Comparison of ENCODE assay signal across 22 cellular contexts in genomic region chr20:60100780-60101179, GRCh38.
DNase-seq lines count a peak whose midpoint lies in the region; ATAC-seq and TF ChIP-seq lines count a peak whose summit lies in the region.
"Had no signal": no experiment of that assay in that cellular context is flagged by ENCODE, and none has a peak within 500 bp of the region (broad histone marks: within the 10 kb centered on the region; RNA-seq: fewer than 3 reads in every experiment).

No MANE protein-coding gene starts in this region.

- no peaks in the 10 kb centered on the region for H3K36me3 ChIP-seq in upper lobe of left lung
- no peaks in the 10 kb centered on the region for H3K36me3 ChIP-seq in mesendoderm (ENCODE audit: control insufficient read depth, insufficient read depth, low read length)
- H3K36me3 ChIP-seq in mammary epithelial cell (ENCODE audit: insufficient read depth, low read length), result no peaks in the 10 kb centered on the region
- H3K36me3 ChIP-seq: right lobe of liver, vagina had no signal

- no peak overlapping the region for H4K5ac ChIP-seq in mesendoderm (ENCODE audit: low read length)

- ATAC-seq in activated CD8-positive, alpha-beta memory T cell treated with anti-CD3 and anti-CD28 coated beads, Interleukin-2, amount 10 ng/mL, durations not matched to agents 7 days and 5 days, result no peak
- peak; percentile 93 for ATAC-seq in HG03175 (IDR thresholded peaks at IDR 0.05; ENCODE audit: unreplicated experiment)
- no peak for ATAC-seq in activated CD8-positive, alpha-beta T cell treated with anti-CD3 and anti-CD28 coated beads for 36 hours
- ATAC-seq in upper lobe of left lung (ENCODE audit: low FRiP score in 2 of 2), result no peak
- ATAC-seq in HG02870 (IDR thresholded peaks at IDR 0.05; ENCODE audit: unreplicated experiment), result no peak
- ATAC-seq: CD8-positive, alpha-beta T cell; foreskin keratinocyte; left colon; right lobe of liver had no signal

- no peak overlapping the region for H2AFZ ChIP-seq in mammary epithelial cell (ENCODE audit: low read depth, low read length)

- in situ Hi-C loops in mammary epithelial cell (cut with MboI; ENCODE audit: low sequenced_read_pairs in 2 of 2), result no loop called here

- H3K9me3 ChIP-seq in upper lobe of left lung (no peaks in the 10 kb centered on the region), mammary epithelial cell (replicated peaks; ENCODE audit: insufficient read depth, low read length) (no peaks in the 10 kb centered on the region)
- H3K9me3 ChIP-seq: right lobe of liver, vagina had no signal

- no peaks in the 10 kb centered on the region for H3K36me3 Mint-ChIP-seq in activated CD8-positive, alpha-beta memory T cell treated with anti-CD3 and anti-CD28 coated beads, Interleukin-2, amount 10 ng/mL, durations not matched to agents 7 days and 5 days
- no peaks in the 10 kb centered on the region for H3K36me3 Mint-ChIP-seq in activated CD8-positive, alpha-beta T cell treated with anti-CD3 and anti-CD28 coated beads for 36 hours (ENCODE audit: low read depth)
- H3K36me3 Mint-ChIP-seq: activated naive CD4-positive, alpha-beta T cell treated with anti-CD3 and anti-CD28 coated beads, Interleukin-2, amount 50 U/mL, for 24 hours; CD8-positive, alpha-beta T cell had no signal

- H3K9me3 Mint-ChIP-seq in activated CD8-positive, alpha-beta memory T cell treated with anti-CD3 and anti-CD28 coated beads, Interleukin-2, amount 10 ng/mL, durations not matched to agents 7 days and 5 days (ENCODE audit: low read depth), result no peaks in the 10 kb centered on the region
- H3K9me3 Mint-ChIP-seq in activated CD8-positive, alpha-beta T cell treated with anti-CD3 and anti-CD28 coated beads for 36 hours, result peaks cover 4% of the 10 kb centered on the region
- H3K9me3 Mint-ChIP-seq: activated naive CD4-positive, alpha-beta T cell treated with anti-CD3 and anti-CD28 coated beads, Interleukin-2, amount 50 U/mL, for 24 hours had no signal

- H3K27ac ChIP-seq in upper lobe of left lung (peak overlapping the region; percentile 28 to 74 (median 58)), mesendoderm (ENCODE audit: low read depth, low read length) (no peak overlapping the region), mammary epithelial cell (ENCODE audit: insufficient read depth, low read depth, low read length) (no peak overlapping the region)
- H3K27ac ChIP-seq: foreskin keratinocyte, right lobe of liver, vagina had no signal

- H4K8ac ChIP-seq in mesendoderm (ENCODE audit: low read depth, low read length), result no peak overlapping the region

- no TSS peak for BruUV-seq in mammary epithelial cell (replicated peaks; lab: Mats Ljungman, UMichigan)

- H3K4me1 Mint-ChIP-seq in activated CD8-positive, alpha-beta memory T cell treated with anti-CD3 and anti-CD28 coated beads, Interleukin-2, amount 10 ng/mL, durations not matched to agents 7 days and 5 days, result peaks cover 11% of the 10 kb centered on the region
- peaks cover 10% of the 10 kb centered on the region for H3K4me1 Mint-ChIP-seq in activated CD8-positive, alpha-beta T cell treated with anti-CD3 and anti-CD28 coated beads for 36 hours (ENCODE audit: low read depth)
- H3K4me1 Mint-ChIP-seq: activated naive CD4-positive, alpha-beta T cell treated with anti-CD3 and anti-CD28 coated beads, Interleukin-2, amount 50 U/mL, for 24 hours had no signal

- H3K4me1 ChIP-seq in upper lobe of left lung (peaks cover 0 to 15% (median 14%) of the 10 kb centered on the region in 4 donors), mesendoderm (ENCODE audit: control insufficient read depth, low read depth, low read length) (no peaks in the 10 kb centered on the region), mammary epithelial cell (ENCODE audit: insufficient read depth, low read length) (no peaks in the 10 kb centered on the region)
- H3K4me1 ChIP-seq: foreskin keratinocyte, right lobe of liver, vagina had no signal

- H3K4me3 ChIP-seq in upper lobe of left lung (no peak overlapping the region), mesendoderm (ENCODE audit: low read length) (no peak overlapping the region), mammary epithelial cell (replicated peaks in 1 of 3; ENCODE audit: insufficient read depth in 1 of 3, low read depth in 2 of 3, low read length in 3 of 3) (no peak overlapping the region)
- H3K4me3 ChIP-seq: right lobe of liver, vagina had no signal

- H3K9ac ChIP-seq in mesendoderm (ENCODE audit: low read length) (no peak overlapping the region), mammary epithelial cell (ENCODE audit: insufficient read depth, low read length) (no peak overlapping the region)

- H3K4ac ChIP-seq in mesendoderm (ENCODE audit: low read depth, low read length), result no peak overlapping the region

- H2BK120ac ChIP-seq in mesendoderm (ENCODE audit: low read depth, low read length), result no peak overlapping the region

- no peak overlapping the region for H2BK5ac ChIP-seq in mesendoderm (ENCODE audit: low read length)

- CTCF ChIA-PET in activated CD8-positive, alpha-beta memory T cell treated with anti-CD3 and anti-CD28 coated beads, Interleukin-2, amount 10 ng/mL, durations not matched to agents 7 days and 5 days (lab: Charles Lee), result interaction anchor here (1.0 kb wide), 1 partner anchor 162 kb away, joined by 3 read pairs; no protein-coding TSS in a partner anchor
- CTCF ChIA-PET in activated CD8-positive, alpha-beta T cell treated with anti-CD3 and anti-CD28 coated beads for 36 hours (lab: Charles Lee), result no interaction called here
- CTCF ChIA-PET in mammary epithelial cell (lab: Charles Lee; ENCODE audit: low non-redundant PET), result no interaction called here

- intact Hi-C loops in activated CD8-positive, alpha-beta T cell treated with anti-CD3 and anti-CD28 coated beads for 36 hours (cut with micrococcal nuclease), result no loop called here
- intact Hi-C loops in mammary epithelial cell (cut with micrococcal nuclease), result no loop called here

- TF ChIP-seq POLR2A in upper lobe of left lung (IDR thresholded peaks at IDR 0.05), result no peak

- H3K4me2 ChIP-seq in mesendoderm (ENCODE audit: low read length) (no peak overlapping the region), mammary epithelial cell (ENCODE audit: insufficient read depth, low read depth, low read length) (no peak overlapping the region)

- TF ChIP-seq EP300 in upper lobe of left lung (IDR thresholded peaks at IDR 0.05), result no peak

- no peak overlapping the region for H3K56ac ChIP-seq in mesendoderm (ENCODE audit: low read length)

- H3K79me2 ChIP-seq in mesendoderm (ENCODE audit: control insufficient read depth, insufficient read depth, low read length), result no peaks in the 10 kb centered on the region
- no peaks in the 10 kb centered on the region for H3K79me2 ChIP-seq in mammary epithelial cell (ENCODE audit: insufficient read depth, low read length)

- no peaks in the 10 kb centered on the region for H4K20me1 ChIP-seq in mammary epithelial cell (ENCODE audit: insufficient read depth, low read length)

- peak; percentile 42 for DNase-seq in activated CD8-positive, alpha-beta memory T cell treated with anti-CD3 and anti-CD28 coated beads, Interleukin-2, amount 10 ng/mL, durations not matched to agents 7 days and 5 days
- DNase-seq in activated CD8-positive, alpha-beta memory T cell treated with anti-CD3 and anti-CD28 coated beads for 24 hours, result no peak
- DNase-seq in activated CD8-positive, alpha-beta T cell treated with anti-CD3 and anti-CD28 coated beads for 36 hours, result peak; percentile 7
- DNase-seq in upper lobe of left lung (no peak), mesendoderm (no peak), mammary epithelial cell (no peak)
- DNase-seq: activated CD4-positive, CD25-positive, alpha-beta regulatory T cell treated with anti-CD3 and anti-CD28 coated beads, Interleukin-2, amount 50 U/mL, for 72 hours; activated T-cell treated with anti-CD3 and anti-CD28 coated beads for 4 hours; CD8-positive, alpha-beta T cell; cortex of kidney; foreskin keratinocyte; GOT3; left colon; NCI-H1417 treated with DMSO at 0.1 percent for 48 hours; NCI-H226; OCI-M1; right lobe of liver; T1000 had no signal

- H3K23ac ChIP-seq in mesendoderm (ENCODE audit: low read length), result no peak overlapping the region

- dilution Hi-C loops in mammary epithelial cell (cut with HindIII; ENCODE audit: low sequenced_read_pairs), result no loop called here

- no peaks in the 10 kb centered on the region for H3K79me1 ChIP-seq in mesendoderm (ENCODE audit: low read length)

- H3K4me3 Mint-ChIP-seq in activated CD8-positive, alpha-beta memory T cell treated with anti-CD3 and anti-CD28 coated beads, Interleukin-2, amount 10 ng/mL, durations not matched to agents 7 days and 5 days, result no peak overlapping the region
- no peak overlapping the region for H3K4me3 Mint-ChIP-seq in activated CD8-positive, alpha-beta T cell treated with anti-CD3 and anti-CD28 coated beads for 36 hours
- H3K4me3 Mint-ChIP-seq: activated naive CD4-positive, alpha-beta T cell treated with anti-CD3 and anti-CD28 coated beads, Interleukin-2, amount 50 U/mL, for 24 hours; CD8-positive, alpha-beta T cell had no signal

- no peak overlapping the region for H2BK15ac ChIP-seq in mesendoderm (replicated peaks; ENCODE audit: low read depth)

- WGBS in upper lobe of left lung, 2 donors, result 42 to 47% methylated on average over 5 of the region's 5 CpGs
- no CpG with 5 or more reads among the region's 5 CpGs for WGBS in mesendoderm (ENCODE audit: extremely low coverage, insufficient coverage, low lambda C conversion rate)
- WGBS in mammary epithelial cell (ENCODE audit: low coverage, missing lambda C conversion rate), result 98% methylated on average over 4 of the region's 5 CpGs

- no peak overlapping the region for H2AK5ac ChIP-seq in mesendoderm (ENCODE audit: low read length)

- H3K27ac Mint-ChIP-seq in activated CD8-positive, alpha-beta memory T cell treated with anti-CD3 and anti-CD28 coated beads, Interleukin-2, amount 10 ng/mL, durations not matched to agents 7 days and 5 days, result peak overlapping the region; percentile 12
- H3K27ac Mint-ChIP-seq in activated CD8-positive, alpha-beta T cell treated with anti-CD3 and anti-CD28 coated beads for 36 hours, result no peak overlapping the region
- H3K27ac Mint-ChIP-seq: activated naive CD4-positive, alpha-beta T cell treated with anti-CD3 and anti-CD28 coated beads, Interleukin-2, amount 50 U/mL, for 24 hours; CD8-positive, alpha-beta T cell had no signal

- POLR2A ChIA-PET in activated CD8-positive, alpha-beta T cell treated with anti-CD3 and anti-CD28 coated beads for 36 hours (lab: Charles Lee), result interaction anchor here (1.2 kb wide), 1 partner anchor 8 kb away, joined by 3 read pairs; no protein-coding TSS in a partner anchor

- H3K27me3 Mint-ChIP-seq in activated CD8-positive, alpha-beta memory T cell treated with anti-CD3 and anti-CD28 coated beads, Interleukin-2, amount 10 ng/mL, durations not matched to agents 7 days and 5 days, result peaks cover 10% of the 10 kb centered on the region
- peaks cover 2% of the 10 kb centered on the region for H3K27me3 Mint-ChIP-seq in activated CD8-positive, alpha-beta T cell treated with anti-CD3 and anti-CD28 coated beads for 36 hours

- no peaks in the 10 kb centered on the region for H3K27me3 ChIP-seq in upper lobe of left lung
- H3K27me3 ChIP-seq in mesendoderm (ENCODE audit: insufficient read depth, low read length, poor library complexity), result no peaks in the 10 kb centered on the region
- H3K27me3 ChIP-seq in mammary epithelial cell (ENCODE audit: insufficient read depth, low read length), result no peaks in the 10 kb centered on the region
- H3K27me3 ChIP-seq: right lobe of liver, vagina had no signal

- no peak for TF ChIP-seq CTCF in activated CD8-positive, alpha-beta T cell treated with anti-CD3 and anti-CD28 coated beads for 36 hours (IDR thresholded peaks at IDR 0.05)
- TF ChIP-seq CTCF in upper lobe of left lung (IDR thresholded peaks at IDR 0.05) (no peak), mammary epithelial cell (conservative IDR thresholded peaks at IDR 0.05 in 1 of 2, IDR thresholded peaks at IDR 0.05 in 1 of 2; ENCODE audit: extremely low read depth in 1 of 2, insufficient read depth in 1 of 2, low read depth in 1 of 2, low read length in 2 of 2) (no peak)

- no peak overlapping the region for H3K18ac ChIP-seq in mesendoderm (ENCODE audit: low read length)

Comparison
In these comparisons a context has a peak if more than half of its experiments do, and no peak if none do; other contexts are left out.
1. DNase-seq: peak in activated CD8-positive, alpha-beta memory T cell treated with anti-CD3 and anti-CD28 coated beads, Interleukin-2, amount 10 ng/mL, durations not matched to agents 7 days and 5 days (single experiment) and activated CD8-positive, alpha-beta T cell treated with anti-CD3 and anti-CD28 coated beads for 36 hours (single experiment); none in activated CD8-positive, alpha-beta memory T cell treated with anti-CD3 and anti-CD28 coated beads for 24 hours (single experiment), upper lobe of left lung (0 of 2), mesendoderm (single experiment) and mammary epithelial cell (single experiment).
2. H3K27ac ChIP-seq: peak in upper lobe of left lung (4 of 4); none in mesendoderm (single experiment) and mammary epithelial cell (single experiment).